ENCODE assay signal across 26 cellular contexts in the genomic region with DNA sequence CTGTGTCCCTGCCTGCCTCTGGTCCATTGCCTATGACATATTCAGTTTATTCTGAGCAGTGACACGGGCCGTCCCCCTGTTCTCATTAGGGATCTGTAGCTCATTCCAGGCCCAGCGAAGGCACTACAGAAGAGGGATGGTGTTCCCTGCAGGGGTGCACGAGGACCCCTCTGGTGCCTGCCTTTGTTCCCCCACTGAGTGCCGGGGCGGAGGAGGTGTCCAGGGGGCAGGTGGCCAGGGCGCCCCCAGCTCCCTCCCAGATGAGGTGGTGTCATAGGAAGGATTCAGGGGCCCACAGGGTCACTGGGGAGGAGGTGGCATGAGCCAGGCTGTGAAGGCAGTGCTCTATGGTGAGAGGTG.
"Had no signal": no experiment of that assay in that cellular context is flagged by ENCODE, and none has a peak within 500 bp of the region (broad histone marks: within the 10 kb centered on the region; RNA-seq: fewer than 3 reads in every experiment).

No MANE protein-coding gene starts in this region.

- FAIRE-seq: colon, small intestine had no signal

- H3K27ac Mint-ChIP-seq: dendritic cell treated with granulocyte-macrophage colony-stimulating factor and Interleukin-4, amounts not matched to agents 40 ng/mL and 50 ng/mL, for 4 days; endodermal cell; memory B cell; natural killer cell treated with Interleukin-12 subunit alpha and Interleukin-12 subunit beta and Interleukin-15 and Interleukin-18, amount 100 ng/mL, for 72 hours; progenitor cell of endocrine pancreas; stimulated activated naive CD8-positive, alpha-beta T cell treated with anti-CD3 and anti-CD28 coated beads, Interleukin-15, amount 100 ng/mL, for 72 hours had no signal

- DNase-seq: effector CD8-positive, alpha-beta T cell; endodermal cell; foreskin fibroblast; gastrocnemius medialis; islet precursor cell; right lobe of liver; small intestine; stimulated activated CD4-positive, alpha-beta T cell treated with anti-CD3 and anti-CD28 coated beads, Interleukin-15, amount 100 ng/mL, for 24 hours; stimulated activated CD4-positive, alpha-beta T cell treated with anti-CD3 and anti-CD28 coated beads, Interleukin-2, amount 100 ng/mL, for 48 hours; stimulated activated naive CD4-positive, alpha-beta T cell; stimulated activated naive CD8-positive, alpha-beta T cell treated with anti-CD3 and anti-CD28 coated beads, Interleukin-15, amount 100 ng/mL, for 72 hours; thyroid gland; trophoblast cell had no signal

- H3K4me3 Mint-ChIP-seq: dendritic cell treated with granulocyte-macrophage colony-stimulating factor and Interleukin-4, amounts not matched to agents 40 ng/mL and 50 ng/mL, for 4 days; endodermal cell; memory B cell; natural killer cell treated with Interleukin-12 subunit alpha and Interleukin-12 subunit beta and Interleukin-15 and Interleukin-18, amount 100 ng/mL, for 72 hours; neural crest cell; stimulated activated naive CD8-positive, alpha-beta T cell treated with anti-CD3 and anti-CD28 coated beads, Interleukin-15, amount 100 ng/mL, for 72 hours had no signal

- ATAC-seq: esophagus mucosa; gastrocnemius medialis; heart left ventricle; natural killer cell treated with Interleukin-12 subunit alpha and Interleukin-12 subunit beta and Interleukin-15 and Interleukin-18, amount 100 ng/mL, for 72 hours; right lobe of liver; stimulated activated naive CD8-positive, alpha-beta T cell treated with anti-CD3 and anti-CD28 coated beads, Interleukin-15, amount 100 ng/mL, for 72 hours had no signal

- H3K4me1 ChIP-seq: parathyroid adenoma, right lobe of liver had no signal

- H3K4me1 Mint-ChIP-seq: endodermal cell; stimulated activated naive CD8-positive, alpha-beta T cell treated with anti-CD3 and anti-CD28 coated beads, Interleukin-15, amount 100 ng/mL, for 72 hours had no signal

- H3K9me3 Mint-ChIP-seq: dendritic cell treated with granulocyte-macrophage colony-stimulating factor and Interleukin-4, amounts not matched to agents 40 ng/mL and 50 ng/mL, for 4 days; natural killer cell treated with Interleukin-12 subunit alpha and Interleukin-12 subunit beta and Interleukin-15 and Interleukin-18, amount 100 ng/mL, for 72 hours; neural crest cell had no signal

- H3K4me2 ChIP-seq: hepatocyte had no signal

- H3K9me3 ChIP-seq: gastrocnemius medialis, right lobe of liver, suprapubic skin, thyroid gland had no signal

- H3K36me3 Mint-ChIP-seq: memory B cell; natural killer cell treated with Interleukin-12 subunit alpha and Interleukin-12 subunit beta and Interleukin-15 and Interleukin-18, amount 100 ng/mL, for 72 hours had no signal

- H3K4me3 ChIP-seq: gastrocnemius medialis, heart left ventricle, hepatocyte, lung, right lobe of liver, suprapubic skin, thyroid gland had no signal

- H3K9ac ChIP-seq: parathyroid adenoma had no signal

- H3K36me3 ChIP-seq: gastrocnemius medialis, heart left ventricle, right lobe of liver, suprapubic skin, thyroid gland had no signal

- H3K27me3 ChIP-seq: gastrocnemius medialis, heart left ventricle, hepatocyte, right lobe of liver, suprapubic skin, thyroid gland had no signal

- H3K27ac ChIP-seq: epithelial cell of prostate, gastrocnemius medialis, heart left ventricle, hepatocyte, parathyroid adenoma, right lobe of liver, suprapubic skin, thyroid gland had no signal
